ENCODE assay signal across 1 cellular context in genomic region chr2:36352024-36352398, GRCh38.
A peak's percentile ranks its signal among the peaks of the same experiment; 100 is the strongest.
TF ChIP-seq lines count a peak whose summit lies in the region.

No MANE protein-coding gene starts in this region.

TF ChIP-seq in HepG2, 621 proteins besides CTCF, POLR2A, EP300 and RAD21 (continued from another document and continues in another):
- no peak for TF ChIP-seq ZHX2 (IDR thresholded peaks at IDR 0.05; ENCODE audit: low read depth)
- no peak for TF ChIP-seq ZHX2 (CRISPR knock-in tag; IDR thresholded peaks at IDR 0.05; ENCODE audit: borderline replicate concordance)
- TF ChIP-seq REXO4 (CRISPR knock-in tag; IDR thresholded peaks at IDR 0.05; ENCODE audit: borderline replicate concordance): no peak
- TF ChIP-seq ZBTB25 (CRISPR knock-in tag; IDR thresholded peaks at IDR 0.05): no peak
- TF ChIP-seq ZKSCAN8 (CRISPR knock-in tag; IDR thresholded peaks at IDR 0.05; ENCODE audit: borderline replicate concordance): peak; percentile 22; the same call in 1 of the 2 replicates
- no peak for TF ChIP-seq LCORL (IDR thresholded peaks at IDR 0.05)
- TF ChIP-seq LCORL (CRISPR knock-in tag; IDR thresholded peaks at IDR 0.05): no peak
- TF ChIP-seq LRRFIP1 (CRISPR knock-in tag; conservative IDR thresholded peaks at IDR 0.05): no peak
- no peak for TF ChIP-seq AHR (CRISPR knock-in tag; IDR thresholded peaks at IDR 0.05)
- TF ChIP-seq, protein P1, sequence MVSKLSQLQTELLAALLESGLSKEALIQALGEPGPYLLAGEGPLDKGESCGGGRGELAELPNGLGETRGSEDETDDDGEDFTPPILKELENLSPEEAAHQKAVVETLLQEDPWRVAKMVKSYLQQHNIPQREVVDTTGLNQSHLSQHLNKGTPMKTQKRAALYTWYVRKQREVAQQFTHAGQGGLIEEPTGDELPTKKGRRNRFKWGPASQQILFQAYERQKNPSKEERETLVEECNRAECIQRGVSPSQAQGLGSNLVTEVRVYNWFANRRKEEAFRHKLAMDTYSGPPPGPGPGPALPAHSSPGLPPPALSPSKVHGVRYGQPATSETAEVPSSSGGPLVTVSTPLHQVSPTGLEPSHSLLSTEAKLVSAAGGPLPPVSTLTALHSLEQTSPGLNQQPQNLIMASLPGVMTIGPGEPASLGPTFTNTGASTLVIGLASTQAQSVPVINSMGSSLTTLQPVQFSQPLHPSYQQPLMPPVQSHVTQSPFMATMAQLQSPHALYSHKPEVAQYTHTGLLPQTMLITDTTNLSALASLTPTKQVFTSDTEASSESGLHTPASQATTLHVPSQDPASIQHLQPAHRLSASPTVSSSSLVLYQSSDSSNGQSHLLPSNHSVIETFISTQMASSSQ (IDR thresholded peaks at IDR 0.05; ENCODE audit: low read depth): no peak
- TF ChIP-seq, protein P1 (CRISPR knock-in tag; IDR thresholded peaks at IDR 0.05; ENCODE audit: borderline replicate concordance): no peak
- no peak for TF ChIP-seq USF2 (IDR thresholded peaks at IDR 0.05; ENCODE audit: low read depth, low read length)
- no peak for TF ChIP-seq USF2 (CRISPR knock-in tag; IDR thresholded peaks at IDR 0.05; ENCODE audit: borderline replicate concordance)
- no peak for TF ChIP-seq ZC3H4 (CRISPR knock-in tag; IDR thresholded peaks at IDR 0.05; ENCODE audit: borderline replicate concordance)
- TF ChIP-seq STAG1 (CRISPR knock-in tag; IDR thresholded peaks at IDR 0.05): peak; percentile 84
- no peak for TF ChIP-seq SIX4 (CRISPR knock-in tag; IDR thresholded peaks at IDR 0.05)
- TF ChIP-seq NCOR1 (IDR thresholded peaks at IDR 0.05; ENCODE audit: borderline replicate concordance, low read length): no peak
- TF ChIP-seq ZNF281 (CRISPR knock-in tag; IDR thresholded peaks at IDR 0.05; ENCODE audit: borderline replicate concordance): peak; percentile 41; the same call in 1 of the 2 replicates
- no peak for TF ChIP-seq ZNF30 (CRISPR knock-in tag; IDR thresholded peaks at IDR 0.05)
- TF ChIP-seq, protein P2, sequence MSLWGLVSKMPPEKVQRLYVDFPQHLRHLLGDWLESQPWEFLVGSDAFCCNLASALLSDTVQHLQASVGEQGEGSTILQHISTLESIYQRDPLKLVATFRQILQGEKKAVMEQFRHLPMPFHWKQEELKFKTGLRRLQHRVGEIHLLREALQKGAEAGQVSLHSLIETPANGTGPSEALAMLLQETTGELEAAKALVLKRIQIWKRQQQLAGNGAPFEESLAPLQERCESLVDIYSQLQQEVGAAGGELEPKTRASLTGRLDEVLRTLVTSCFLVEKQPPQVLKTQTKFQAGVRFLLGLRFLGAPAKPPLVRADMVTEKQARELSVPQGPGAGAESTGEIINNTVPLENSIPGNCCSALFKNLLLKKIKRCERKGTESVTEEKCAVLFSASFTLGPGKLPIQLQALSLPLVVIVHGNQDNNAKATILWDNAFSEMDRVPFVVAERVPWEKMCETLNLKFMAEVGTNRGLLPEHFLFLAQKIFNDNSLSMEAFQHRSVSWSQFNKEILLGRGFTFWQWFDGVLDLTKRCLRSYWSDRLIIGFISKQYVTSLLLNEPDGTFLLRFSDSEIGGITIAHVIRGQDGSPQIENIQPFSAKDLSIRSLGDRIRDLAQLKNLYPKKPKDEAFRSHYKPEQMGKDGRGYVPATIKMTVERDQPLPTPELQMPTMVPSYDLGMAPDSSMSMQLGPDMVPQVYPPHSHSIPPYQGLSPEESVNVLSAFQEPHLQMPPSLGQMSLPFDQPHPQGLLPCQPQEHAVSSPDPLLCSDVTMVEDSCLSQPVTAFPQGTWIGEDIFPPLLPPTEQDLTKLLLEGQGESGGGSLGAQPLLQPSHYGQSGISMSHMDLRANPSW (CRISPR knock-in tag; IDR thresholded peaks at IDR 0.05; ENCODE audit: borderline replicate concordance): no peak
- no peak for TF ChIP-seq ATF7-NPFF (CRISPR knock-in tag; IDR thresholded peaks at IDR 0.05; ENCODE audit: low read depth)
- no peak for TF ChIP-seq SETDB1 (CRISPR knock-in tag; IDR thresholded peaks at IDR 0.05; ENCODE audit: borderline replicate concordance)
- no peak for TF ChIP-seq REPIN1 (CRISPR knock-in tag; IDR thresholded peaks at IDR 0.05; ENCODE audit: borderline replicate concordance, low read depth)
- TF ChIP-seq HIVEP1 (CRISPR knock-in tag; IDR thresholded peaks at IDR 0.05): no peak
- no peak for TF ChIP-seq SIN3A (IDR thresholded peaks at IDR 0.05; ENCODE audit: borderline replicate concordance, low read depth, low read length)
- peak; percentile 94 for TF ChIP-seq HNRNPK (IDR thresholded peaks at IDR 0.05; ENCODE audit: low read depth, low read length, poor library complexity, severe bottlenecking)
- TF ChIP-seq CEBPG (CRISPR knock-in tag; IDR thresholded peaks at IDR 0.05): 0 out of 2 replicates have a peak, but pooled peaks have one; percentile 13
- no peak for TF ChIP-seq KDM3A (CRISPR knock-in tag; IDR thresholded peaks at IDR 0.05; ENCODE audit: low read depth)
- TF ChIP-seq RFX1 (IDR thresholded peaks at IDR 0.05): no peak
- no peak for TF ChIP-seq NFKB2 (CRISPR knock-in tag; IDR thresholded peaks at IDR 0.05; ENCODE audit: borderline replicate concordance)
- no peak for TF ChIP-seq ZNF205 (CRISPR knock-in tag; IDR thresholded peaks at IDR 0.05)
- TF ChIP-seq ZSCAN29 (CRISPR knock-in tag; conservative IDR thresholded peaks at IDR 0.05): no peak
- TF ChIP-seq SMC3 (IDR thresholded peaks at IDR 0.05; ENCODE audit: low read length): peak; percentile 69; the same call in 1 of the 2 replicates
- no peak for TF ChIP-seq ZNF556 (CRISPR knock-in tag; IDR thresholded peaks at IDR 0.05; ENCODE audit: borderline replicate concordance)
- TF ChIP-seq ZNF260 (CRISPR knock-in tag; IDR thresholded peaks at IDR 0.05; ENCODE audit: borderline replicate concordance, low read depth): no peak
- no peak for TF ChIP-seq MBD4 (IDR thresholded peaks at IDR 0.05; ENCODE audit: borderline replicate concordance, low read length)
- no peak for TF ChIP-seq ZNF12 (CRISPR knock-in tag; IDR thresholded peaks at IDR 0.05)
- TF ChIP-seq, protein P3, sequence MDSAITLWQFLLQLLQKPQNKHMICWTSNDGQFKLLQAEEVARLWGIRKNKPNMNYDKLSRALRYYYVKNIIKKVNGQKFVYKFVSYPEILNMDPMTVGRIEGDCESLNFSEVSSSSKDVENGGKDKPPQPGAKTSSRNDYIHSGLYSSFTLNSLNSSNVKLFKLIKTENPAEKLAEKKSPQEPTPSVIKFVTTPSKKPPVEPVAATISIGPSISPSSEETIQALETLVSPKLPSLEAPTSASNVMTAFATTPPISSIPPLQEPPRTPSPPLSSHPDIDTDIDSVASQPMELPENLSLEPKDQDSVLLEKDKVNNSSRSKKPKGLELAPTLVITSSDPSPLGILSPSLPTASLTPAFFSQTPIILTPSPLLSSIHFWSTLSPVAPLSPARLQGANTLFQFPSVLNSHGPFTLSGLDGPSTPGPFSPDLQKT (CRISPR knock-in tag; IDR thresholded peaks at IDR 0.05; ENCODE audit: borderline replicate concordance): no peak
